ENCODE assay signal across 28 cellular contexts in genomic region chr14:76430475-76430980, GRCh38. TPM values are rescaled to one million over a fixed set of nuclear protein-coding genes. Genes with fewer than 3 reads are reported as not detected.
"Had no signal": no experiment of that assay in that cellular context is flagged by ENCODE, and none has a peak within 500 bp of the region (broad histone marks: within the 10 kb centered on the region; RNA-seq: fewer than 3 reads in every experiment).

No MANE protein-coding gene starts in this region.

- H3K27ac ChIP-seq: hepatocyte, left ventricle myocardium inferior, neural progenitor cell, ovary, sigmoid colon, spleen, tibial nerve, upper lobe of left lung, vagina had no signal

- H3K27me3 ChIP-seq: hepatocyte, neural progenitor cell, ovary, tibial nerve, upper lobe of left lung, vagina had no signal

- H3K9me3 ChIP-seq: left ventricle myocardium inferior, ovary, sigmoid colon, spleen, upper lobe of left lung, vagina had no signal

- H3K9ac ChIP-seq: neural progenitor cell had no signal

- DNase-seq: islet precursor cell; left ventricle myocardium inferior; mesendoderm; naive B cell; natural killer cell; nephron progenitor cell; ovary; right cardiac atrium; sigmoid colon; small intestine; spleen; stimulated activated CD4-positive, alpha-beta T cell treated with anti-CD3 and anti-CD28 coated beads, Interleukin-4, amount 100 ng/mL, for 4 hours; stimulated activated CD8-positive, alpha-beta memory T cell treated with anti-CD3 and anti-CD28 coated beads, Interleukin-4, amount 100 ng/mL, for 48 hours; stimulated activated naive CD4-positive, alpha-beta T cell treated with Interleukin-2 at 50 U/mL for 16 hours; stimulated activated naive CD8-positive, alpha-beta T cell treated with anti-CD3 and anti-CD28 coated beads, Interleukin-15, amount 100 ng/mL, for 72 hours; substantia nigra; upper lobe of left lung had no signal

- FAIRE-seq: small intestine had no signal

- H3K4me1 ChIP-seq: left ventricle myocardium inferior, sigmoid colon, tibial nerve, upper lobe of left lung, vagina had no signal

- H2AFZ ChIP-seq: hepatocyte, neural progenitor cell had no signal

- H3K4me2 ChIP-seq: hepatocyte, neural progenitor cell had no signal

- H3K4me3 ChIP-seq: hepatocyte, left ventricle myocardium inferior, lung, neural progenitor cell, ovary, sigmoid colon, spleen, tibial nerve, upper lobe of left lung, vagina had no signal

- H3K36me3 ChIP-seq: left ventricle myocardium inferior, neural progenitor cell, ovary, sigmoid colon, spleen, tibial nerve, upper lobe of left lung, vagina had no signal

RNA-seq across cellular contexts. Expression of gene ESRRB, which starts 54.6 kb away (rescaled TPM):
- total RNA-seq: kidney epithelial cell, omental fat pad, pulmonary artery endothelial cell, renal cortical epithelial cell, temporal lobe, urinary bladder had no signal
- polyA plus RNA-seq: hepatocyte, ovary had no signal
